23 cellular contexts compared by ENCODE assay signal in genomic region chr1:233356705-233356987, GRCh38. TPM values are rescaled to one million over a fixed set of nuclear protein-coding genes. Genes with fewer than 3 reads are reported as not detected.
A peak's percentile ranks its signal among the peaks of the same experiment; 100 is the strongest.
DNase-seq lines count a peak whose midpoint lies in the region; ATAC-seq, FAIRE-seq and TF ChIP-seq lines count a peak whose summit lies in the region.
"Had no signal": no experiment of that assay in that cellular context is flagged by ENCODE, and none has a peak within 500 bp of the region (broad histone marks: within the 10 kb centered on the region; RNA-seq: fewer than 3 reads in every experiment).

No MANE protein-coding gene starts in this region.

- H3K36me3 ChIP-seq in K562 (ENCODE audit: control insufficient read depth, insufficient read depth, low read length), result no peaks in the 10 kb centered on the region
- H3K36me3 ChIP-seq: left ventricle myocardium inferior had no signal

- no peak for DNase-seq in activated T-cell treated with anti-CD3 and anti-CD28 coated beads, Interleukin-2, amount 50 U/mL, for 24 hours
- DNase-seq in activated T-cell treated with anti-CD3 and anti-CD28 coated beads for 4 hours (no peak), K562 (ENCODE audit: extremely low read depth in 1 of 4, low spot score in 3 of 4) (no peak), chondrocyte (ENCODE audit: low spot score) (no peak)
- no peak for DNase-seq in activated CD4-positive, alpha-beta T cell treated with anti-CD3 and anti-CD28 coated beads for 1 hour
- DNase-seq: 8988T; activated CD4-positive, alpha-beta T cell treated with anti-CD3 and anti-CD28 coated beads, Interleukin-2, amount 10 ng/mL, durations not matched to agents 24 days and 14 days; Caco-2; effector CD8-positive, alpha-beta T cell; EL; GOT3; left ventricle myocardium inferior; NCI-H1436; NCI-H526 treated with DMSO at 0.1 percent for 48 hours; stimulated activated CD4-positive, alpha-beta T cell treated with anti-CD3 and anti-CD28 coated beads, Interleukin-4, amount 100 ng/mL, for 4 hours; substantia nigra had no signal

- no peak overlapping the region for H3K9ac ChIP-seq in K562 (ENCODE audit: insufficient read depth in 1 of 2, low read depth in 2 of 2, low read length in 2 of 2)

- H3K27ac Mint-ChIP-seq in activated T-cell treated with anti-CD3 and anti-CD28 coated beads, Interleukin-2, amount 50 U/mL, for 24 hours, result peak overlapping the region; percentile 30
- no peak overlapping the region for H3K27ac Mint-ChIP-seq in chondrocyte (ENCODE audit: unreplicated experiment)
- H3K27ac Mint-ChIP-seq: activated CD4-positive, alpha-beta T cell treated with anti-CD3 and anti-CD28 coated beads, Interleukin-2, amount 10 ng/mL, durations not matched to agents 24 days and 14 days; activated naive CD4-positive, alpha-beta T cell treated with anti-CD3 and anti-CD28 coated beads, Interleukin-2, amount 50 U/mL, for 24 hours had no signal

- FAIRE-seq in K562 (lab: Jason Lieb, UNC), result no peak
- FAIRE-seq: astrocyte had no signal

- peaks cover 20% of the 10 kb centered on the region for H3K4me1 Mint-ChIP-seq in activated T-cell treated with anti-CD3 and anti-CD28 coated beads, Interleukin-2, amount 50 U/mL, for 24 hours (ENCODE audit: low read depth)
- no peaks in the 10 kb centered on the region for H3K4me1 Mint-ChIP-seq in chondrocyte (ENCODE audit: low read depth)
- H3K4me1 Mint-ChIP-seq: activated naive CD4-positive, alpha-beta T cell treated with anti-CD3 and anti-CD28 coated beads, Interleukin-2, amount 50 U/mL, for 24 hours; neural crest cell had no signal

- no peaks in the 10 kb centered on the region for H3K9me3 ChIP-seq in K562 (replicated peaks; ENCODE audit: control insufficient read depth, insufficient read depth, low read depth, low read length)
- H3K9me3 ChIP-seq: Caco-2, left ventricle myocardium inferior had no signal

- TF ChIP-seq CTCF in K562 (IDR thresholded peaks at IDR 0.05 in 2 of 3, conservative IDR thresholded peaks at IDR 0.05 in 1 of 3; ENCODE audit: insufficient read depth in 2 of 3, low read depth in 1 of 3, low read length in 3 of 3) (no peak), chondrocyte (IDR thresholded peaks at IDR 0.05) (no peak)

- POLR2A ChIA-PET in K562 (lab: Yijun Ruan, JAX), result no interaction called here

- no peaks in the 10 kb centered on the region for H3K36me3 Mint-ChIP-seq in activated T-cell treated with anti-CD3 and anti-CD28 coated beads, Interleukin-2, amount 50 U/mL, for 24 hours (ENCODE audit: low read depth)
- peaks cover 2% of the 10 kb centered on the region for H3K36me3 Mint-ChIP-seq in chondrocyte (ENCODE audit: low read depth)
- H3K36me3 Mint-ChIP-seq: activated naive CD4-positive, alpha-beta T cell treated with anti-CD3 and anti-CD28 coated beads, Interleukin-2, amount 50 U/mL, for 24 hours had no signal

- no peaks in the 10 kb centered on the region for H4K20me1 ChIP-seq in K562 (replicated peaks; ENCODE audit: control insufficient read depth, insufficient read depth, low read length)

- BruUV-seq in K562 (replicated peaks; lab: Mats Ljungman, UMichigan), result no TSS peak

- H3K4me3 Mint-ChIP-seq in activated T-cell treated with anti-CD3 and anti-CD28 coated beads, Interleukin-2, amount 50 U/mL, for 24 hours, result no peak overlapping the region
- no peak overlapping the region for H3K4me3 Mint-ChIP-seq in chondrocyte (ENCODE audit: unreplicated experiment)
- H3K4me3 Mint-ChIP-seq: activated CD4-positive, alpha-beta T cell treated with anti-CD3 and anti-CD28 coated beads, Interleukin-2, amount 10 ng/mL, durations not matched to agents 24 days and 14 days; activated naive CD4-positive, alpha-beta T cell treated with anti-CD3 and anti-CD28 coated beads, Interleukin-2, amount 50 U/mL, for 24 hours; neural crest cell had no signal

- H3K4me2 ChIP-seq in K562 (ENCODE audit: insufficient read depth, low read length), result no peak overlapping the region

- no peak overlapping the region for H3K27ac ChIP-seq in K562 (ENCODE audit: extremely low read depth, low read depth, low read length)
- H3K27ac ChIP-seq: left ventricle myocardium inferior had no signal

- peaks cover 4 to 9% of the 10 kb centered on the region in 2 experiments; a peak in 4 of 5 replicates for H3K27me3 ChIP-seq in K562 (ENCODE audit: control insufficient read depth in 2 of 2, insufficient read depth in 2 of 2, low read length in 2 of 2)

- no peaks in the 10 kb centered on the region for H3K79me2 ChIP-seq in K562 (ENCODE audit: control insufficient read depth, insufficient read depth, low read length)

- H3K4me1 ChIP-seq in K562 (replicated peaks in 1 of 2; ENCODE audit: control insufficient read depth in 2 of 2, insufficient read depth in 2 of 2, low read length in 2 of 2), result no peaks in the 10 kb centered on the region

- no peak for TF ChIP-seq POLR2A in K562 (conservative IDR thresholded peaks at IDR 0.05)

- WGBS in K562 (ENCODE audit: insufficient coverage, low coverage, missing lambda C conversion rate), result 9% methylated on average over 3 of the region's 3 CpGs

- H3K4me3 ChIP-seq in K562, result no peak overlapping the region
- H3K4me3 ChIP-seq: left ventricle myocardium inferior had no signal

- H3K27me3 Mint-ChIP-seq in activated T-cell treated with anti-CD3 and anti-CD28 coated beads, Interleukin-2, amount 50 U/mL, for 24 hours, result peaks cover 4% of the 10 kb centered on the region
- peaks cover 21% of the 10 kb centered on the region for H3K27me3 Mint-ChIP-seq in chondrocyte (ENCODE audit: low read depth)

- H3K9me1 ChIP-seq in K562 (ENCODE audit: control insufficient read depth, insufficient read depth, low read length), result no peaks in the 10 kb centered on the region

- H3K9me3 Mint-ChIP-seq in activated T-cell treated with anti-CD3 and anti-CD28 coated beads, Interleukin-2, amount 50 U/mL, for 24 hours, result no peaks in the 10 kb centered on the region
- no peaks in the 10 kb centered on the region for H3K9me3 Mint-ChIP-seq in chondrocyte (ENCODE audit: low read depth)
- H3K9me3 Mint-ChIP-seq: activated CD4-positive, alpha-beta T cell treated with anti-CD3 and anti-CD28 coated beads, Interleukin-2, amount 10 ng/mL, durations not matched to agents 24 days and 14 days; activated naive CD4-positive, alpha-beta T cell treated with anti-CD3 and anti-CD28 coated beads, Interleukin-2, amount 50 U/mL, for 24 hours; neural crest cell had no signal

- CTCF ChIA-PET in K562 (lab: Yijun Ruan, JAX; ENCODE audit: low intra/inter-chr PET ratio), result no interaction called here

- peak overlapping the region; percentile 21; the same call in 1 of the 2 replicates for H2AFZ ChIP-seq in K562 (ENCODE audit: low read depth, low read length)

- TF ChIP-seq RAD21 in K562 (CRISPR knock-in tag; conservative IDR thresholded peaks at IDR 0.05 in 1 of 2, IDR thresholded peaks at IDR 0.05 in 1 of 2), result no peak

- TF ChIP-seq EP300 in K562 (IDR thresholded peaks at IDR 0.05; ENCODE audit: low read length), result no peak

- intact Hi-C loops in K562 (cut with micrococcal nuclease), result no loop called here

- in situ Hi-C loops in K562 (cut with MboI), result no loop called here

- ATAC-seq in GM21528 (IDR thresholded peaks at IDR 0.05; ENCODE audit: low FRiP score, unreplicated experiment) (peak; percentile 36), HG03280 (IDR thresholded peaks at IDR 0.05; ENCODE audit: unreplicated experiment) (peak; percentile 23), K562 (no peak), HG02852 (IDR thresholded peaks at IDR 0.05; ENCODE audit: unreplicated experiment) (no peak)
- ATAC-seq: Right ventricle myocardium inferior had no signal

TF ChIP-seq in K562, 482 proteins besides CTCF, POLR2A, EP300 and RAD21:
- TF ChIP-seq CEBPB (tag; IDR thresholded peaks at IDR 0.05) (peak; percentile 62), CEBPG (CRISPR knock-in tag; IDR thresholded peaks at IDR 0.05) (no peak), CEBPG (tag; conservative IDR thresholded peaks at IDR 0.05 in 1 of 2, IDR thresholded peaks at IDR 0.05 in 1 of 2) (peak in 1 of 2 experiments; percentile 62; a peak in 2 of 4 replicates), ZBTB26 (CRISPR knock-in tag; IDR thresholded peaks at IDR 0.05) (no peak)
TF ChIP-seq in K562: peak in this region for 2.

RNA-seq across cellular contexts. Expression of gene MAP3K21, which starts 29.1 kb away (rescaled TPM):
- 0.83 and 1.2 TPM in 2 replicates for total RNA-seq in K562 (2011; cell fraction: chromatin; rRNA removed; ENCODE audit: low replicate concordance)
- 0.66 and 0.83 TPM in 2 replicates for total RNA-seq in K562 (2011; cell fraction: nucleolus; rRNA removed)
- total RNA-seq in K562 (2011; cell fraction: nucleoplasm; rRNA removed), result 0.73 and 1.3 TPM in 2 replicates
- total RNA-seq in K562 (2014; rRNA removed), result 0.23 and 0.57 TPM in 2 replicates
- 0.58 and 0.67 TPM in 2 replicates for total RNA-seq in K562 (2014; rRNA removed; fragmentation: Illumina TruSeq; extraction: Trizol)
- total RNA-seq in K562 (2015; rRNA removed; fragmentation: Illumina TruSeq; extraction: Trizol), result 0.62 and 0.68 TPM in 2 replicates
- total RNA-seq in K562 (2021), result 0.58 and 0.76 TPM in 2 replicates
- 0.27 and 0.86 TPM in 2 replicates for polyA plus RNA-seq in K562 (2011; rRNA removed)
- 0.28 and 0.48 TPM in 2 replicates for polyA plus RNA-seq in K562 (2011; cell fraction: cytosol; rRNA removed)
- polyA plus RNA-seq in K562 (2011; cell fraction: nucleus; rRNA removed), result 0.37 and 0.82 TPM in 2 replicates
- 0.38 and 0.43 TPM in 2 replicates for polyA plus RNA-seq in K562 (2012)
- polyA plus RNA-seq in K562 (2014; fragmentation: Illumina TruSeq; extraction: Trizol), result 0.46 and 0.49 TPM in 2 replicates
- polyA plus RNA-seq in K562 (2014; fragmentation: Nextera tagmentation; extraction: Ambion mirVana), result under 1 TPM; 0.24 to 0.34 TPM
- polyA plus RNA-seq in K562 (2014; rRNA removed), result 0.45 and 0.65 TPM in 2 replicates
- polyA minus RNA-seq in K562 (2011; rRNA and poly(A)+ RNA removed), result 0.66 and 1.7 TPM in 2 replicates
- polyA minus RNA-seq in K562 (2011; cell fraction: cytosol; rRNA and poly(A)+ RNA removed), result 0.55 and 0.57 TPM in 2 replicates
- 0.33 and 0.67 TPM in 2 replicates for polyA minus RNA-seq in K562 (2011; cell fraction: nucleus; rRNA and poly(A)+ RNA removed)
- total RNA-seq in chondrocyte, result 0.17 to 0.25 TPM (median 0.18 TPM) in 3 replicates

Comparison
In these comparisons a context has a peak if more than half of its experiments do, and no peak if none do; other contexts are left out.
1. ATAC-seq: peak in GM21528 (single experiment) and HG03280 (single experiment); none in K562 (single experiment) and HG02852 (single experiment).